In genomic region chr2:69946351-69947077, GRCh38 we compare ENCODE assay signal across 1 cellular context.
TF ChIP-seq lines count a peak whose summit lies in the region.

No MANE protein-coding gene starts in this region.

TF ChIP-seq in HepG2, 621 proteins besides CTCF, POLR2A, EP300 and RAD21 (continued from another document and continues in another):
- TF ChIP-seq POGK (CRISPR knock-in tag; conservative IDR thresholded peaks at IDR 0.05) (no peak), ZNF225 (CRISPR knock-in tag; IDR thresholded peaks at IDR 0.05) (no peak; the same call in 1 of the 2 replicates), XRCC5 (optimal IDR thresholded peaks at IDR 0.05; ENCODE audit: low read length) (no peak), SKIL (CRISPR knock-in tag; IDR thresholded peaks at IDR 0.05; ENCODE audit: borderline replicate concordance) (no peak), REXO4 (CRISPR knock-in tag; IDR thresholded peaks at IDR 0.05; ENCODE audit: borderline replicate concordance) (no peak), ZBTB38 (CRISPR knock-in tag; IDR thresholded peaks at IDR 0.05) (no peak), MTA3 (CRISPR knock-in tag; IDR thresholded peaks at IDR 0.05) (no peak), ZBTB42 (CRISPR knock-in tag; IDR thresholded peaks at IDR 0.05) (no peak), ZUFSP (CRISPR knock-in tag; IDR thresholded peaks at IDR 0.05; ENCODE audit: borderline replicate concordance) (no peak), GFI1 (CRISPR knock-in tag; IDR thresholded peaks at IDR 0.05; ENCODE audit: borderline replicate concordance) (no peak), ZNF773 (CRISPR knock-in tag; IDR thresholded peaks at IDR 0.05; ENCODE audit: borderline replicate concordance) (no peak), RELA (CRISPR knock-in tag; IDR thresholded peaks at IDR 0.05) (no peak), TBL1XR1 (IDR thresholded peaks at IDR 0.05; ENCODE audit: borderline replicate concordance, low read length, partially characterized antibody) (no peak), ZNF33B (CRISPR knock-in tag; IDR thresholded peaks at IDR 0.05) (no peak), ZNF282 (IDR thresholded peaks at IDR 0.05; ENCODE audit: partially characterized antibody) (no peak), ZNF251 (CRISPR knock-in tag; IDR thresholded peaks at IDR 0.05) (no peak), ZNF468 (CRISPR knock-in tag; IDR thresholded peaks at IDR 0.05) (no peak), MIXL1 (CRISPR knock-in tag; IDR thresholded peaks at IDR 0.05) (no peak), RFX1 (IDR thresholded peaks at IDR 0.05) (no peak), PAXIP1 (CRISPR knock-in tag; conservative IDR thresholded peaks at IDR 0.05) (peak; percentile 72), THAP8 (CRISPR knock-in tag; IDR thresholded peaks at IDR 0.05; ENCODE audit: borderline replicate concordance) (no peak), ZNF563 (CRISPR knock-in tag; IDR thresholded peaks at IDR 0.05) (no peak), SMAD9 (CRISPR knock-in tag; IDR thresholded peaks at IDR 0.05) (no peak), ZNF276 (CRISPR knock-in tag; IDR thresholded peaks at IDR 0.05; ENCODE audit: low read depth) (no peak), ZMYM3 (CRISPR knock-in tag; IDR thresholded peaks at IDR 0.05) (no peak), ESRRA (CRISPR knock-in tag; IDR thresholded peaks at IDR 0.05; ENCODE audit: low read depth) (no peak), KLF15 (CRISPR knock-in tag; IDR thresholded peaks at IDR 0.05; ENCODE audit: borderline replicate concordance) (no peak), ZNF33A (CRISPR knock-in tag; IDR thresholded peaks at IDR 0.05; ENCODE audit: borderline replicate concordance) (no peak), TRAFD1 (CRISPR knock-in tag; IDR thresholded peaks at IDR 0.05; ENCODE audit: borderline replicate concordance) (no peak), ATF6 (CRISPR knock-in tag; conservative IDR thresholded peaks at IDR 0.05) (no peak), RBM39 (IDR thresholded peaks at IDR 0.05; ENCODE audit: low read depth, low read length, poor library complexity, severe bottlenecking) (no peak), TARDBP (CRISPR knock-in tag; IDR thresholded peaks at IDR 0.05) (peak; percentile 58), ZMAT5 (CRISPR knock-in tag; IDR thresholded peaks at IDR 0.05; ENCODE audit: borderline replicate concordance, low read depth) (no peak), ZBTB49 (CRISPR knock-in tag; IDR thresholded peaks at IDR 0.05; ENCODE audit: borderline replicate concordance) (no peak), ZNF432 (CRISPR knock-in tag; IDR thresholded peaks at IDR 0.05; ENCODE audit: borderline replicate concordance) (no peak; the same call in 1 of the 2 replicates), IKZF5 (CRISPR knock-in tag; IDR thresholded peaks at IDR 0.05) (no peak), AKAP8 (CRISPR knock-in tag; IDR thresholded peaks at IDR 0.05) (no peak), ZGPAT (CRISPR knock-in tag; IDR thresholded peaks at IDR 0.05) (no peak), DNMT1 (CRISPR knock-in tag; IDR thresholded peaks at IDR 0.05) (no peak)
